Comparison of ENCODE assay signal across 12 cellular contexts in genomic region chr7:104878577-104878976, GRCh38.
DNase-seq lines count a peak whose midpoint lies in the region; ATAC-seq lines count a peak whose summit lies in the region.
"Had no signal": no experiment of that assay in that cellular context is flagged by ENCODE, and none has a peak within 500 bp of the region (broad histone marks: within the 10 kb centered on the region; RNA-seq: fewer than 3 reads in every experiment).

No MANE protein-coding gene starts in this region.

- peak; percentile 15 for DNase-seq in activated CD4-positive, alpha-beta T cell treated with anti-CD3 and anti-CD28 coated beads for 36 hours
- no peak for DNase-seq in activated CD4-positive, alpha-beta T cell treated with anti-CD3 and anti-CD28 coated beads for 4 hours
- no peak for DNase-seq in activated T-helper 1 cell treated with anti-CD3 and anti-CD28 coated beads, Interleukin-12 subunit alpha, Interleukin-12 subunit beta, Interleukin-2, Interleukin-4 antibody, amounts not matched to agents 30 ng/mL and 10 ng/mL and 1 ng/mL, durations not matched to agents 14 hours and 24 hours and 36 hours (ENCODE audit: low spot score)
- no peak for DNase-seq in GM03348 (ENCODE audit: low spot score)
- no peak for DNase-seq in neuronal stem cell (ENCODE audit: low spot score)
- no peak for DNase-seq in RPMI8226
- DNase-seq: islet precursor cell; stimulated activated CD4-positive, alpha-beta T cell treated with anti-CD3 and anti-CD28 coated beads, Interleukin-2, amount 100 ng/mL, for 48 hours; thyroid gland had no signal

- H2BK15ac ChIP-seq in neuronal stem cell (ENCODE audit: low read length): no peak overlapping the region

- ATAC-seq in activated CD4-positive, alpha-beta T cell treated with anti-CD3 and anti-CD28 coated beads for 36 hours: peak; percentile 88
- ATAC-seq in GM21367 (IDR thresholded peaks at IDR 0.05; ENCODE audit: unreplicated experiment): peak; percentile 89
- peak; percentile 86 for ATAC-seq in HG03045 (IDR thresholded peaks at IDR 0.05; ENCODE audit: unreplicated experiment)

- no peak overlapping the region for H4K8ac ChIP-seq in neuronal stem cell (ENCODE audit: low read depth, low read length)

- no peak overlapping the region for H3K27ac Mint-ChIP-seq in activated CD4-positive, alpha-beta T cell treated with anti-CD3 and anti-CD28 coated beads for 36 hours
- peak overlapping the region; percentile 59 for H3K27ac Mint-ChIP-seq in activated T-helper 1 cell treated with anti-CD3 and anti-CD28 coated beads, Interleukin-12 subunit alpha, Interleukin-12 subunit beta, Interleukin-2, Interleukin-4 antibody, amounts not matched to agents 30 ng/mL and 10 ng/mL and 1 ng/mL, durations not matched to agents 14 hours and 24 hours and 36 hours

- no CpG with 5 or more reads among the region's 3 CpGs for WGBS in neuronal stem cell (ENCODE audit: extremely low coverage in 2 of 2, insufficient read length in 2 of 2, insufficient replicate concordance in 1 of 2), 2 donors

- H3K9ac ChIP-seq in neuronal stem cell (ENCODE audit: low read depth, low read length, poor library complexity): no peak overlapping the region

- no peak overlapping the region for H2BK12ac ChIP-seq in neuronal stem cell (ENCODE audit: low read length)

- H3K9me3 ChIP-seq in neuronal stem cell (replicated peaks in 1 of 2; ENCODE audit: control insufficient read depth in 2 of 2, insufficient read depth in 1 of 2, low read depth in 1 of 2, low read length in 2 of 2): peaks cover 2 to 8% of the 10 kb centered on the region in 2 donors
- H3K9me3 ChIP-seq: thyroid gland had no signal

- CTCF ChIA-PET in activated CD4-positive, alpha-beta T cell treated with anti-CD3 and anti-CD28 coated beads for 36 hours (lab: Charles Lee): interaction anchor here (0.6 to 1.4 kb wide), 5 partner anchors 10 to 647 kb away, joined by 3 read pairs; no protein-coding TSS in a partner anchor

- H3K14ac ChIP-seq in neuronal stem cell (ENCODE audit: low read length): no peak overlapping the region

- no peaks in the 10 kb centered on the region for H3K36me3 Mint-ChIP-seq in activated CD4-positive, alpha-beta T cell treated with anti-CD3 and anti-CD28 coated beads for 36 hours (ENCODE audit: low read depth)
- no peaks in the 10 kb centered on the region for H3K36me3 Mint-ChIP-seq in activated T-helper 1 cell treated with anti-CD3 and anti-CD28 coated beads, Interleukin-12 subunit alpha, Interleukin-12 subunit beta, Interleukin-2, Interleukin-4 antibody, amounts not matched to agents 30 ng/mL and 10 ng/mL and 1 ng/mL, durations not matched to agents 14 hours and 24 hours and 36 hours (ENCODE audit: low read depth)

- no peak overlapping the region for H2BK5ac ChIP-seq in neuronal stem cell (ENCODE audit: low read length)

- no peak overlapping the region for H4K91ac ChIP-seq in neuronal stem cell (ENCODE audit: low read depth, low read length, poor library complexity)

- H3K18ac ChIP-seq in neuronal stem cell (ENCODE audit: low read length): no peak overlapping the region

- H3K9me3 Mint-ChIP-seq in activated CD4-positive, alpha-beta T cell treated with anti-CD3 and anti-CD28 coated beads for 36 hours (ENCODE audit: low read depth): no peaks in the 10 kb centered on the region
- H3K9me3 Mint-ChIP-seq in activated T-helper 1 cell treated with anti-CD3 and anti-CD28 coated beads, Interleukin-12 subunit alpha, Interleukin-12 subunit beta, Interleukin-2, Interleukin-4 antibody, amounts not matched to agents 30 ng/mL and 10 ng/mL and 1 ng/mL, durations not matched to agents 14 hours and 24 hours and 36 hours: no peaks in the 10 kb centered on the region

- no peak overlapping the region for H3K23ac ChIP-seq in neuronal stem cell (ENCODE audit: low read depth, low read length, poor library complexity)

- H3K36me3 ChIP-seq in neuronal stem cell (replicated peaks in 1 of 2; ENCODE audit: control insufficient read depth in 2 of 2, insufficient read depth in 2 of 2, low read length in 2 of 2): no peaks in the 10 kb centered on the region
- H3K36me3 ChIP-seq: thyroid gland had no signal

- no peaks in the 10 kb centered on the region for H3K27me3 ChIP-seq in neuronal stem cell (ENCODE audit: control insufficient read depth in 3 of 3, insufficient read depth in 3 of 3, low read depth in 1 of 3, low read length in 3 of 3)
- H3K27me3 ChIP-seq: thyroid gland had no signal

- H2BK120ac ChIP-seq in neuronal stem cell (ENCODE audit: low read depth, low read length): no peak overlapping the region

- no peak overlapping the region for H2AFZ ChIP-seq in neuronal stem cell (ENCODE audit: low read length)

- POLR2A ChIA-PET in activated CD4-positive, alpha-beta T cell treated with anti-CD3 and anti-CD28 coated beads for 36 hours (lab: Charles Lee): interaction anchor here (0.7 kb wide), 1 partner anchor 63 kb away, joined by 3 read pairs; no protein-coding TSS in a partner anchor

- intact Hi-C loops in activated CD4-positive, alpha-beta T cell treated with anti-CD3 and anti-CD28 coated beads for 36 hours (cut with DNase I, micrococcal nuclease): no loop called here
- intact Hi-C loops in activated T-helper 1 cell treated with anti-CD3 and anti-CD28 coated beads, Interleukin-12 subunit alpha, Interleukin-12 subunit beta, Interleukin-2, Interleukin-4 antibody, amounts not matched to agents 30 ng/mL and 10 ng/mL and 1 ng/mL, durations not matched to agents 14 hours and 24 hours and 36 hours (cut with micrococcal nuclease): loop anchor here (2.0 kb wide), 1 partner anchor 18 kb away; no protein-coding TSS in a partner anchor

- H3K4me3 ChIP-seq in neuronal stem cell (ENCODE audit: low read length in 2 of 2): no peak overlapping the region
- H3K4me3 ChIP-seq: thyroid gland had no signal

- no peaks in the 10 kb centered on the region for H3K4me1 ChIP-seq in neuronal stem cell (ENCODE audit: control insufficient read depth in 2 of 2, insufficient read depth in 1 of 2, low read depth in 1 of 2, low read length in 2 of 2)

- H3K27me3 Mint-ChIP-seq in activated CD4-positive, alpha-beta T cell treated with anti-CD3 and anti-CD28 coated beads for 36 hours: peaks cover 3% of the 10 kb centered on the region
- H3K27me3 Mint-ChIP-seq in activated T-helper 1 cell treated with anti-CD3 and anti-CD28 coated beads, Interleukin-12 subunit alpha, Interleukin-12 subunit beta, Interleukin-2, Interleukin-4 antibody, amounts not matched to agents 30 ng/mL and 10 ng/mL and 1 ng/mL, durations not matched to agents 14 hours and 24 hours and 36 hours (ENCODE audit: insufficient read depth): peaks cover 3% of the 10 kb centered on the region

- H3K4me1 Mint-ChIP-seq in activated CD4-positive, alpha-beta T cell treated with anti-CD3 and anti-CD28 coated beads for 36 hours: peaks cover 10% of the 10 kb centered on the region
- H3K4me1 Mint-ChIP-seq in activated T-helper 1 cell treated with anti-CD3 and anti-CD28 coated beads, Interleukin-12 subunit alpha, Interleukin-12 subunit beta, Interleukin-2, Interleukin-4 antibody, amounts not matched to agents 30 ng/mL and 10 ng/mL and 1 ng/mL, durations not matched to agents 14 hours and 24 hours and 36 hours (ENCODE audit: low read depth): peaks cover 20% of the 10 kb centered on the region

- H3K4me3 Mint-ChIP-seq in activated CD4-positive, alpha-beta T cell treated with anti-CD3 and anti-CD28 coated beads for 36 hours: no peak overlapping the region
- no peak overlapping the region for H3K4me3 Mint-ChIP-seq in activated T-helper 1 cell treated with anti-CD3 and anti-CD28 coated beads, Interleukin-12 subunit alpha, Interleukin-12 subunit beta, Interleukin-2, Interleukin-4 antibody, amounts not matched to agents 30 ng/mL and 10 ng/mL and 1 ng/mL, durations not matched to agents 14 hours and 24 hours and 36 hours

- no peak overlapping the region for H3K4me2 ChIP-seq in neuronal stem cell (ENCODE audit: insufficient read depth, low read length, poor library complexity, severe bottlenecking)

- H3K4ac ChIP-seq in neuronal stem cell (ENCODE audit: low read length): no peak overlapping the region

- no peak overlapping the region for H3K27ac ChIP-seq in neuronal stem cell (replicated peaks; ENCODE audit: low read length)
- H3K27ac ChIP-seq: thyroid gland, VCaP had no signal

- H3K79me1 ChIP-seq in neuronal stem cell (ENCODE audit: low read depth, low read length): no peaks in the 10 kb centered on the region

- H2AK5ac ChIP-seq in neuronal stem cell (ENCODE audit: low read depth, low read length): no peak overlapping the region
